8 cellular contexts compared by ENCODE assay signal in the genomic region with DNA sequence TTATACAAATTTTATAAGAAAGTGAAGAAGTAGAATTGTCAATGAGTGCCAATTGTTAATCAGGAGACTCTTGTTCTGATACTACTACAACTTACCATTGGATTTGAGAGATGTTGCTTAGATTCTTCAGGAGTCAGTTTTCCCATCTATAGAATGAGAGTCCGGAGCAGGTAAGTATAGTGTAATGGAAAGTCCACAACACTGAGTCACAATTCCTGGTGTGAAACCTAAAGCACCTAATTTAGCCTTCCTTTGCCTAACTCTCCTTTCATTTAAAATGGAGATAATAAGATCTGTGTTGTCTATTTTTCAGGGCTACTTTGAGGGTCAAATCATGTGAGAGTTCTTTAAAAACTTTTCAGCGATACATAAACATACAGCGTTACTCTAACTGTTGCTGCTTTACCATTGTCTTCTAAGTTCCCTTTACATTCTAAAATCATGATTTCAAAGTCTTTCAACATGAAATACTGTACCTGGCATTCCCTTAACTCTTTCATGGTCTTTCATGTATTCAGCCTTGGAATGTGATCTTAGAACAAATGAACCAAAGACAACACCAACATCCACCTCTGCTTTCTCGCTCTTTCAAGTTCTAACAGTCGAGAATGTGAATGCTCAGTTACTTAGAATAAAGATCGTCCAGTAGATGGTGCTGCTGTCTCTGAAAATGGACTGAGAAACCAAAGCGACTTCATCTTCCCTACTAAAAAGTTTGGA.
A peak's percentile ranks its signal among the peaks of the same experiment; 100 is the strongest.
DNase-seq lines count a peak whose midpoint lies in the region; ATAC-seq, FAIRE-seq and TF ChIP-seq lines count a peak whose summit lies in the region.

No MANE protein-coding gene starts in this region.

- peak; percentile 67 for TF ChIP-seq RAD21 in GM12878 (IDR thresholded peaks at IDR 0.05; ENCODE audit: insufficient read depth, low read depth, low read length)

- H3K9me3 ChIP-seq in GM12878 (replicated peaks; ENCODE audit: control insufficient read depth, insufficient read depth, low read length) (no peaks in the 10 kb centered on the region), left lung (no peaks in the 10 kb centered on the region)

- CTCF ChIA-PET in GM12878 (lab: Yijun Ruan, JAX) = interaction anchor here (1.0 kb wide), 1 partner anchor 381 kb away, joined by 3 read pairs; no protein-coding TSS in a partner anchor

- no peaks in the 10 kb centered on the region for H3K79me2 ChIP-seq in GM12878 (ENCODE audit: control insufficient read depth, insufficient read depth, low read length)

- H4K20me1 ChIP-seq in GM12878 (ENCODE audit: control insufficient read depth, insufficient read depth) = no peaks in the 10 kb centered on the region

- DNase-seq in HFFc6 (peak; percentile 22), NCI-H345 (lab: John Stamatoyannopoulos, UW) (peak; percentile 82), GM12878 (ENCODE audit: low read depth, low spot score) (no peak), left lung (no peak)

- peaks cover 3% of the 10 kb centered on the region; the same call in 1 of the 2 replicates for H3K36me3 Mint-ChIP-seq in HFFc6 (ENCODE audit: low read depth)
- no peaks in the 10 kb centered on the region for H3K36me3 Mint-ChIP-seq in stimulated activated memory B cell treated with anti-CD40 and anti-IgM and Interleukin-4, amounts not matched to agents 10 μg/mL and 1 μg/mL and 100 μg/mL, for 72 hours

- no peaks in the 10 kb centered on the region for H3K27me3 ChIP-seq in GM12878 (replicated peaks in 1 of 2; ENCODE audit: control insufficient read depth in 2 of 2, insufficient read depth in 2 of 2, low read length in 1 of 2)
- peaks cover 0 to 19% of the 10 kb centered on the region in 2 donors for H3K27me3 ChIP-seq in left lung

- TF ChIP-seq EP300 in GM12878 (IDR thresholded peaks at IDR 0.05; ENCODE audit: borderline replicate concordance in 1 of 2, control insufficient read depth in 1 of 2, low read depth in 2 of 2, low read length in 2 of 2) = no peak

- peak; percentile 96 for FAIRE-seq in G401.6 (lab: Jason Lieb, UNC)
- FAIRE-seq in GM12878 (lab: Jason Lieb, UNC) = peak; percentile 88

- intact Hi-C loops in GM12878 (cut with micrococcal nuclease; ENCODE audit: unreplicated experiment) (loop anchor here (10.0 kb wide), 1 partner anchor 337 kb away; no protein-coding TSS in a partner anchor), left lung (cut with DNase I) (no loop called here)

- no peak overlapping the region for H3K4me3 Mint-ChIP-seq in HFFc6
- H3K4me3 Mint-ChIP-seq in stimulated activated memory B cell treated with anti-CD40 and anti-IgM and Interleukin-4, amounts not matched to agents 10 μg/mL and 1 μg/mL and 100 μg/mL, for 72 hours = no peak overlapping the region

- H3K4me1 ChIP-seq in GM12878 (ENCODE audit: control insufficient read depth, insufficient read depth, low read length) (no peaks in the 10 kb centered on the region), left lung (no peaks in the 10 kb centered on the region)

- no TSS peak for BruUV-seq in GM12878 (replicated peaks; lab: Mats Ljungman, UMichigan)

- no peak overlapping the region for H2AFZ ChIP-seq in GM12878 (ENCODE audit: control insufficient read depth, low read depth, low read length)

- TF ChIP-seq POLR2A in GM12878 (IDR thresholded peaks at IDR 0.05; ENCODE audit: low read depth, low read length) = no peak

- in situ Hi-C loops in GM12878 (cut with MboI) = no loop called here

- SMC1A ChIA-PET in GM12878 (lab: Charles Lee; ENCODE audit: uncharacterized antibody, unreplicated experiment) = no interaction called here

- H3K4me2 ChIP-seq in GM12878 (ENCODE audit: control insufficient read depth, insufficient read depth) = no peak overlapping the region

- H3K4me1 Mint-ChIP-seq in HFFc6 (ENCODE audit: low read depth) = no peaks in the 10 kb centered on the region
- H3K4me1 Mint-ChIP-seq in stimulated activated memory B cell treated with anti-CD40 and anti-IgM and Interleukin-4, amounts not matched to agents 10 μg/mL and 1 μg/mL and 100 μg/mL, for 72 hours = peaks cover 6% of the 10 kb centered on the region

- H3K4me3 ChIP-seq in GM12878 = no peak overlapping the region
- no peak overlapping the region for H3K4me3 ChIP-seq in left lung

- H3K36me3 ChIP-seq in GM12878 (ENCODE audit: control insufficient read depth in 2 of 2, insufficient read depth in 2 of 2, low read length in 1 of 2) (no peaks in the 10 kb centered on the region), left lung (no peaks in the 10 kb centered on the region)

- RAD21 ChIA-PET in GM12878 (lab: Charles Lee; ENCODE audit: unreplicated experiment) = no interaction called here

- H3K9ac ChIP-seq in GM12878 (ENCODE audit: control insufficient read depth, insufficient read depth, low read length) = no peak overlapping the region

- peaks cover 16% of the 10 kb centered on the region for H3K9me3 Mint-ChIP-seq in HFFc6
- H3K9me3 Mint-ChIP-seq in stimulated activated memory B cell treated with anti-CD40 and anti-IgM and Interleukin-4, amounts not matched to agents 10 μg/mL and 1 μg/mL and 100 μg/mL, for 72 hours = no peaks in the 10 kb centered on the region

- 35% methylated on average over 7 of the region's 7 CpGs for WGBS in GM12878 (ENCODE audit: insufficient coverage, insufficient replicate concordance, low lambda C conversion rate, missing lambda C conversion rate)

- ATAC-seq in GM12878 (peak; percentile 68), left lung (peak; percentile 40), HG03135 (IDR thresholded peaks at IDR 0.05; ENCODE audit: unreplicated experiment) (no peak), HG03139 (IDR thresholded peaks at IDR 0.05; ENCODE audit: unreplicated experiment) (no peak)
- ATAC-seq in stimulated activated memory B cell treated with anti-CD40 and anti-IgM and Interleukin-4, amounts not matched to agents 10 μg/mL and 1 μg/mL and 100 μg/mL, for 72 hours = no peak

- H3K27ac Mint-ChIP-seq in HFFc6 = no peak overlapping the region
- no peak overlapping the region for H3K27ac Mint-ChIP-seq in stimulated activated memory B cell treated with anti-CD40 and anti-IgM and Interleukin-4, amounts not matched to agents 10 μg/mL and 1 μg/mL and 100 μg/mL, for 72 hours

- peak; percentile 69; the same call in 1 of the 2 replicates for TF ChIP-seq CTCF in HFFc6 (IDR thresholded peaks at IDR 0.05)
- TF ChIP-seq CTCF in GM12878 (IDR thresholded peaks at IDR 0.05 in 2 of 3, conservative IDR thresholded peaks at IDR 0.05 in 1 of 3; ENCODE audit: control insufficient read depth in 2 of 3, extremely low read depth in 1 of 3, insufficient read depth in 1 of 3, low read depth in 3 of 3, low read length in 3 of 3) = peak; percentile 34 to 62 (median 50); a peak in 5 of 6 replicates
- peak in 1 of 2 donors; percentile 24 for TF ChIP-seq CTCF in left lung (IDR thresholded peaks at IDR 0.05)

- POLR2A ChIA-PET in GM12878 (lab: Charles Lee) = no interaction called here

- H3K27me3 Mint-ChIP-seq in HFFc6 (ENCODE audit: insufficient read depth) = no peaks in the 10 kb centered on the region
- peaks cover 54% of the 10 kb centered on the region for H3K27me3 Mint-ChIP-seq in stimulated activated memory B cell treated with anti-CD40 and anti-IgM and Interleukin-4, amounts not matched to agents 10 μg/mL and 1 μg/mL and 100 μg/mL, for 72 hours

- no peak overlapping the region for H3K27ac ChIP-seq in GM12878 (ENCODE audit: control insufficient read depth, insufficient read depth)
- H3K27ac ChIP-seq in left lung = no peak overlapping the region

TF ChIP-seq in GM12878, 131 proteins besides CTCF, POLR2A, EP300 and RAD21:
- TF ChIP-seq MTA3 (IDR thresholded peaks at IDR 0.05; ENCODE audit: borderline replicate concordance, low read length) (no peak), SMC3 (IDR thresholded peaks at IDR 0.05; ENCODE audit: borderline replicate concordance, low read length) (peak; percentile 13; the same call in 1 of the 2 replicates)

Comparison
In these comparisons a context has a peak if more than half of its experiments do, and no peak if none do; other contexts are left out.
1. DNase-seq: peak in HFFc6 (single experiment) and NCI-H345 (single experiment); none in GM12878 (single experiment) and left lung (0 of 2).
2. ATAC-seq: peak in GM12878 (single experiment) and left lung (single experiment); none in HG03135 (single experiment), stimulated activated memory B cell treated with anti-CD40 and anti-IgM and Interleukin-4, amounts not matched to agents 10 μg/mL and 1 μg/mL and 100 μg/mL, for 72 hours (single experiment) and HG03139 (single experiment).